In genomic region chr1:224780736-224781135, GRCh38 we compare ENCODE assay signal across 1 cellular context.
TF ChIP-seq lines count a peak whose summit lies in the region.

No MANE protein-coding gene starts in this region.

TF ChIP-seq in GM23338, 12 proteins besides CTCF, POLR2A, EP300 and RAD21:
- no peak for TF ChIP-seq ZNF462 (CRISPR knock-in tag; IDR thresholded peaks at IDR 0.05)
- TF ChIP-seq ZNF331 (CRISPR knock-in tag; IDR thresholded peaks at IDR 0.05; ENCODE audit: low read depth): no peak
- TF ChIP-seq EZH2phosphoT487 (IDR thresholded peaks at IDR 0.05; ENCODE audit: unreplicated experiment): no peak
- no peak for TF ChIP-seq EZH2 (IDR thresholded peaks at IDR 0.05; ENCODE audit: low read depth, unreplicated experiment)
- no peak for TF ChIP-seq STAT1 (IDR thresholded peaks at IDR 0.05; ENCODE audit: unreplicated experiment)
- no peak for TF ChIP-seq POLR2AphosphoS5 (IDR thresholded peaks at IDR 0.05; ENCODE audit: low read depth)
- no peak for TF ChIP-seq CREB1 (CRISPR knock-in tag; IDR thresholded peaks at IDR 0.05; ENCODE audit: low read depth)
- no peak for TF ChIP-seq ZNF114 (CRISPR knock-in tag; IDR thresholded peaks at IDR 0.05)
- no peak for TF ChIP-seq ETS1 (IDR thresholded peaks at IDR 0.05)
